ENCODE assay signal across 39 cellular contexts in the genomic region with DNA sequence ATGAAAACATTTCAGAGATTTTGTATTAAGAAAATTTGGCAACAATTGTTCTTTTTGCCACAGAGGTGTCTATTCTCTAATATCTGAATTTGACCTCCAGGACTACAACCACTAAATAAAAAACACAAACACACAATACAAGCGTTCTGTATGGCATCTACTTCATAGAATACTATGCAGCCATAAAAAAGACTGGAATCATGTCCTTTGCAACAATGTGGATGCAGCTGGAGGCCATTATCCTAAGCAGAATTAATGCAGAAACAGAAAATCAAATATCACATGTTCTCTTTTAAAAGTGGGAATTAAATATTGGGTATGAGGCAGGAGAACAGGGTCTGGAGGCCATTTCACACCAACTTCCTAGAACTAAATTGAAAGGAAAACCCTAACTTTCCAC.
"Had no signal": no experiment of that assay in that cellular context is flagged by ENCODE, and none has a peak within 500 bp of the region (broad histone marks: within the 10 kb centered on the region; RNA-seq: fewer than 3 reads in every experiment).

No MANE protein-coding gene starts in this region.

- ATAC-seq: activated naive CD4-positive, alpha-beta T cell treated with anti-CD3 and anti-CD28 coated beads, Interleukin-2, amount 50 U/mL, for 72 hours; activated naive CD8-positive, alpha-beta T cell treated with anti-CD3 and anti-CD28 coated beads, Interleukin-2, amount 50 U/mL, for 24 hours; activated T-cell treated with anti-CD3 and anti-CD28 coated beads, Interleukin-2, amount 50 U/mL, for 4 hours; activated T-cell treated with anti-CD3 and anti-CD28 coated beads, Interleukin-2, amount 50 U/mL, for 72 hours; activated T-helper 17 cell treated with anti-CD3 and anti-CD28 coated beads, Interleukin-2, amount 50 U/mL, for 72 hours; body of pancreas had no signal

- H3K36me3 ChIP-seq: adrenal gland, brain microvascular endothelial cell, breast epithelium, cardiac muscle cell had no signal

- H3K27me3 ChIP-seq: adrenal gland, ascending aorta, body of pancreas, brain microvascular endothelial cell, breast epithelium, cardiac muscle cell had no signal

- DNase-seq: activated effector memory CD4-positive, alpha-beta T cell treated with anti-CD3 and anti-CD28 coated beads, Interleukin-2, amount 50 U/mL, for 16 hours; activated effector memory CD4-positive, alpha-beta T cell treated with Interleukin-2 at 50 U/mL for 16 hours; activated gamma-delta T cell; activated gamma-delta T cell treated with Interleukin-2 at 50 U/mL for 16 hours; activated naive CD4-positive, alpha-beta T cell; activated naive CD4-positive, alpha-beta T cell treated with anti-CD3 and anti-CD28 coated beads for 36 hours; activated naive CD4-positive, alpha-beta T cell treated with anti-CD3 and anti-CD28 coated beads, Interleukin-2, amount 10 ng/mL, durations not matched to agents 7 days and 5 days; activated naive CD4-positive, alpha-beta T cell treated with anti-CD3 and anti-CD28 coated beads, Interleukin-2, amount 50 U/mL, for 16 hours; activated naive CD4-positive, alpha-beta T cell treated with Interleukin-2 at 50 U/mL for 16 hours; activated naive CD8-positive, alpha-beta T cell treated with anti-CD3 and anti-CD28 coated beads for 36 hours; activated naive CD8-positive, alpha-beta T cell treated with anti-CD3 and anti-CD28 coated beads, Interleukin-2, amount 10 ng/mL, durations not matched to agents 7 days and 5 days; activated naive CD8-positive, alpha-beta T cell treated with anti-CD3 and anti-CD28 coated beads, Interleukin-2, amount 50 U/mL, for 24 hours; activated T-cell treated with anti-CD3 and anti-CD28 coated beads, Interleukin-2, amount 50 U/mL, for 1 hour; activated T-cell treated with anti-CD3 and anti-CD28 coated beads, Interleukin-2, amount 50 U/mL, for 24 hours; activated T-cell treated with anti-CD3 and anti-CD28 coated beads, Interleukin-2, amount 50 U/mL, for 4 hours; activated T-cell treated with anti-CD3 and anti-CD28 coated beads, Interleukin-2, amount 50 U/mL, for 48 hours; activated T-cell treated with anti-CD3 and anti-CD28 coated beads, Interleukin-2, amount 50 U/mL, for 72 hours; adrenal gland; amniotic stem cell; amygdala; anterior cingulate cortex; aorta; body of pancreas; brain microvascular endothelial cell; caudate nucleus; central memory CD4-positive, alpha-beta T cell; cerebellar nuclear complex had no signal

- H3K4me3 Mint-ChIP-seq: activated naive CD4-positive, alpha-beta T cell treated with anti-CD3 and anti-CD28 coated beads for 36 hours; activated naive CD4-positive, alpha-beta T cell treated with anti-CD3 and anti-CD28 coated beads, Interleukin-2, amount 10 ng/mL, durations not matched to agents 7 days and 5 days; activated naive CD4-positive, alpha-beta T cell treated with anti-CD3 and anti-CD28 coated beads, Interleukin-2, amount 50 U/mL, for 24 hours; activated naive CD8-positive, alpha-beta T cell; activated naive CD8-positive, alpha-beta T cell treated with anti-CD3 and anti-CD28 coated beads for 36 hours; activated naive CD8-positive, alpha-beta T cell treated with anti-CD3 and anti-CD28 coated beads, Interleukin-2, amount 10 ng/mL, durations not matched to agents 7 days and 5 days; activated naive CD8-positive, alpha-beta T cell treated with anti-CD3 and anti-CD28 coated beads, Interleukin-2, amount 50 U/mL, for 24 hours; activated T-cell treated with anti-CD3 and anti-CD28 coated beads, Interleukin-2, amount 50 U/mL, for 24 hours; activated T-cell treated with anti-CD3 and anti-CD28 coated beads, Interleukin-2, amount 50 U/mL, for 4 hours; activated T-cell treated with anti-CD3 and anti-CD28 coated beads, Interleukin-2, amount 50 U/mL, for 72 hours; activated T-helper 1 cell treated with anti-CD3 and anti-CD28 coated beads, Interleukin-12 subunit alpha, Interleukin-12 subunit beta, Interleukin-2, Interleukin-4 antibody, amounts not matched to agents 30 ng/mL and 10 ng/mL and 1 ng/mL, durations not matched to agents 14 hours and 24 hours and 36 hours; activated T-helper 17 cell treated with anti-CD3 and anti-CD28 coated beads, Interleukin-2, amount 50 U/mL, for 72 hours; brain; central memory CD8-positive, alpha-beta T cell had no signal

- H3K27ac Mint-ChIP-seq: activated naive CD4-positive, alpha-beta T cell treated with anti-CD3 and anti-CD28 coated beads for 36 hours; activated naive CD4-positive, alpha-beta T cell treated with anti-CD3 and anti-CD28 coated beads, Interleukin-2, amount 10 ng/mL, durations not matched to agents 7 days and 5 days; activated naive CD4-positive, alpha-beta T cell treated with anti-CD3 and anti-CD28 coated beads, Interleukin-2, amount 50 U/mL, for 24 hours; activated naive CD4-positive, alpha-beta T cell treated with anti-CD3 and anti-CD28 coated beads, Interleukin-2, amount 50 U/mL, for 72 hours; activated naive CD8-positive, alpha-beta T cell; activated naive CD8-positive, alpha-beta T cell treated with anti-CD3 and anti-CD28 coated beads for 36 hours; activated naive CD8-positive, alpha-beta T cell treated with anti-CD3 and anti-CD28 coated beads, Interleukin-2, amount 10 ng/mL, durations not matched to agents 7 days and 5 days; activated naive CD8-positive, alpha-beta T cell treated with anti-CD3 and anti-CD28 coated beads, Interleukin-2, amount 50 U/mL, for 24 hours; activated T-cell treated with anti-CD3 and anti-CD28 coated beads, Interleukin-2, amount 50 U/mL, for 24 hours; activated T-cell treated with anti-CD3 and anti-CD28 coated beads, Interleukin-2, amount 50 U/mL, for 72 hours; activated T-helper 1 cell treated with anti-CD3 and anti-CD28 coated beads, Interleukin-12 subunit alpha, Interleukin-12 subunit beta, Interleukin-2, Interleukin-4 antibody, amounts not matched to agents 30 ng/mL and 10 ng/mL and 1 ng/mL, durations not matched to agents 14 hours and 24 hours and 36 hours; activated T-helper 17 cell treated with anti-CD3 and anti-CD28 coated beads, Interleukin-2, amount 50 U/mL, for 72 hours; activated T-helper 2 cell treated with anti-CD3 and anti-CD28 coated beads, Interferon-gamma antibody, Interleukin-2, Interleukin-4, amounts not matched to agents 10 μg/mL and 5 μg/mL and 100 μg/mL, durations not matched to agents 14 hours and 24 hours and 36 hours; brain had no signal

- FAIRE-seq: astrocyte had no signal

- H3K4me3 ChIP-seq: adrenal gland, ascending aorta, body of pancreas, breast epithelium, cardiac muscle cell had no signal

- H3K4me1 ChIP-seq: body of pancreas, breast epithelium had no signal

- H3K9me3 Mint-ChIP-seq: activated naive CD4-positive, alpha-beta T cell treated with anti-CD3 and anti-CD28 coated beads, Interleukin-2, amount 10 ng/mL, durations not matched to agents 7 days and 5 days; activated naive CD4-positive, alpha-beta T cell treated with anti-CD3 and anti-CD28 coated beads, Interleukin-2, amount 50 U/mL, for 24 hours; activated T-cell treated with anti-CD3 and anti-CD28 coated beads, Interleukin-2, amount 50 U/mL, for 24 hours; activated T-cell treated with anti-CD3 and anti-CD28 coated beads, Interleukin-2, amount 50 U/mL, for 4 hours; activated T-helper 1 cell treated with anti-CD3 and anti-CD28 coated beads, Interleukin-12 subunit alpha, Interleukin-12 subunit beta, Interleukin-2, Interleukin-4 antibody, amounts not matched to agents 30 ng/mL and 10 ng/mL and 1 ng/mL, durations not matched to agents 14 hours and 24 hours and 36 hours; activated T-helper 17 cell treated with anti-CD3 and anti-CD28 coated beads, Interleukin-2, amount 50 U/mL, for 72 hours; activated T-helper 2 cell treated with anti-CD3 and anti-CD28 coated beads, Interferon-gamma antibody, Interleukin-2, Interleukin-4, amounts not matched to agents 10 μg/mL and 5 μg/mL and 100 μg/mL, durations not matched to agents 14 hours and 24 hours and 36 hours; central memory CD8-positive, alpha-beta T cell had no signal

- H3K27me3 Mint-ChIP-seq: activated naive CD4-positive, alpha-beta T cell treated with anti-CD3 and anti-CD28 coated beads, Interleukin-2, amount 10 ng/mL, durations not matched to agents 7 days and 5 days; activated naive CD4-positive, alpha-beta T cell treated with anti-CD3 and anti-CD28 coated beads, Interleukin-2, amount 50 U/mL, for 24 hours; activated naive CD8-positive, alpha-beta T cell; activated naive CD8-positive, alpha-beta T cell treated with anti-CD3 and anti-CD28 coated beads for 36 hours; activated naive CD8-positive, alpha-beta T cell treated with anti-CD3 and anti-CD28 coated beads, Interleukin-2, amount 10 ng/mL, durations not matched to agents 7 days and 5 days; activated naive CD8-positive, alpha-beta T cell treated with anti-CD3 and anti-CD28 coated beads, Interleukin-2, amount 50 U/mL, for 24 hours; activated T-cell treated with anti-CD3 and anti-CD28 coated beads, Interleukin-2, amount 50 U/mL, for 24 hours; activated T-helper 17 cell treated with anti-CD3 and anti-CD28 coated beads, Interleukin-2, amount 50 U/mL, for 72 hours; brain; central memory CD8-positive, alpha-beta T cell had no signal

- H3K9me3 ChIP-seq: adrenal gland, ascending aorta, body of pancreas, breast epithelium had no signal

- H3K27ac ChIP-seq: adrenal gland, ascending aorta, body of pancreas, brain microvascular endothelial cell, breast epithelium, cardiac muscle cell had no signal
